Comparison of ENCODE assay signal across 8 cellular contexts in the genomic region with DNA sequence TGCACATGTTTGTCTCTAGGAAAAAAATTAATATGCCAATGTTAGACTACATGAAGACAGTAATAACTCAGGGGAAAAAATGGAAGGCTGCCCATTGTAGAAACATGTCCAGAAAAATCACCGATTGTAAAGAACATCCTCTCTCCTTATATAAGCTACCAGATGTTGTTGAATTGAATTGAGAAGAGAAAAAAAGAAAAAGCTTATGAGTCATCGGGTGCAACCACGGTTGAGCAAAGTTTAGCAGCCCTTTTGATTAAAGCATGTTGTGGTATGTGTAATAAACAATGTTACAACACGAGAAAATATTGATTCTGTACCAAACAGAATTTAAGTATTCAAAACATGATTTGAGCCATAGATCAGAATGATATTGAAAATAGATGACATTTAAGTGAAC.
DNase-seq lines count a peak whose midpoint lies in the region; ATAC-seq and TF ChIP-seq lines count a peak whose summit lies in the region.

No MANE protein-coding gene starts in this region.

- TF ChIP-seq POLR2A in gastroesophageal sphincter (IDR thresholded peaks at IDR 0.05), result no peak

- H3K4me3 Mint-ChIP-seq in activated CD4-positive, alpha-beta memory T cell treated with anti-CD3 and anti-CD28 coated beads for 36 hours, result peak overlapping the region; percentile 40

- intact Hi-C loops in activated CD4-positive, alpha-beta memory T cell treated with anti-CD3 and anti-CD28 coated beads for 36 hours (cut with micrococcal nuclease), result no loop called here

- WGBS in gastroesophageal sphincter (ENCODE audit: low coverage in 1 of 2), 2 donors, result 18 to 37% methylated on average over 4 of the region's 4 CpGs

- ATAC-seq in foreskin keratinocyte (peak; percentile 75), gastroesophageal sphincter (no peak)

- peaks cover 44% of the 10 kb centered on the region for H3K4me1 ChIP-seq in foreskin keratinocyte
- no peaks in the 10 kb centered on the region for H3K4me1 ChIP-seq in gastroesophageal sphincter

- no peaks in the 10 kb centered on the region for H3K9me3 ChIP-seq in gastroesophageal sphincter

- H3K36me3 ChIP-seq in GM06990 (ENCODE audit: control insufficient read depth, insufficient read depth, low read length) (no peaks in the 10 kb centered on the region), gastroesophageal sphincter (no peaks in the 10 kb centered on the region)

- no peaks in the 10 kb centered on the region for H3K27me3 ChIP-seq in GM06990 (replicated peaks; ENCODE audit: control insufficient read depth, insufficient read depth, low read length)
- no peaks in the 10 kb centered on the region for H3K27me3 ChIP-seq in foreskin keratinocyte
- no peaks in the 10 kb centered on the region for H3K27me3 ChIP-seq in gastroesophageal sphincter

- TF ChIP-seq CTCF in AG09309 (IDR thresholded peaks at IDR 0.05; ENCODE audit: control insufficient read depth, insufficient read depth, low read depth, low read length, missing control alignments) (no peak), GM06990 (IDR thresholded peaks at IDR 0.05; ENCODE audit: insufficient read depth, low read length, poor library complexity, severe bottlenecking) (no peak), foreskin keratinocyte (conservative IDR thresholded peaks at IDR 0.05) (no peak), gastroesophageal sphincter (IDR thresholded peaks at IDR 0.05) (no peak)

- no peak overlapping the region for H3K27ac Mint-ChIP-seq in activated CD4-positive, alpha-beta memory T cell treated with anti-CD3 and anti-CD28 coated beads for 36 hours

- no peaks in the 10 kb centered on the region for H3K36me3 Mint-ChIP-seq in activated CD4-positive, alpha-beta memory T cell treated with anti-CD3 and anti-CD28 coated beads for 36 hours

- H3K4me1 Mint-ChIP-seq in activated CD4-positive, alpha-beta memory T cell treated with anti-CD3 and anti-CD28 coated beads for 36 hours (ENCODE audit: low read depth), result peaks cover 36% of the 10 kb centered on the region

- no peaks in the 10 kb centered on the region for H3K9me3 Mint-ChIP-seq in activated CD4-positive, alpha-beta memory T cell treated with anti-CD3 and anti-CD28 coated beads for 36 hours

- POLR2A ChIA-PET in activated CD4-positive, alpha-beta memory T cell treated with anti-CD3 and anti-CD28 coated beads for 36 hours (lab: Charles Lee), result no interaction called here

- CTCF ChIA-PET in activated CD4-positive, alpha-beta memory T cell treated with anti-CD3 and anti-CD28 coated beads for 36 hours (lab: Charles Lee), result no interaction called here

- no peak overlapping the region for H3K4me3 ChIP-seq in AG09309 (ENCODE audit: control insufficient read depth, low read depth, low read length)
- H3K4me3 ChIP-seq in GM06990 (replicated peaks; ENCODE audit: low read depth, low read length), result no peak overlapping the region; the same call in 1 of the 2 replicates
- H3K4me3 ChIP-seq in gastroesophageal sphincter, result no peak overlapping the region

- H3K27ac ChIP-seq in foreskin keratinocyte, result peak overlapping the region; percentile 64
- no peak overlapping the region for H3K27ac ChIP-seq in gastroesophageal sphincter

- DNase-seq in AG09309 (ENCODE audit: low read depth) (peak; percentile 44), GM06990 (ENCODE audit: extremely low read depth, insufficient read length) (peak; percentile 24), foreskin keratinocyte (peak in 1 of 2 donors; percentile 81), kidney glomerular epithelial cell (lab: John Stamatoyannopoulos, UW) (no peak), cerebellar nuclear complex (lab: John Stamatoyannopoulos, UW) (no peak)
- DNase-seq in activated CD4-positive, alpha-beta memory T cell treated with anti-CD3 and anti-CD28 coated beads for 36 hours, result no peak
- DNase-seq in stimulated activated naive CD4-positive, alpha-beta T cell (lab: John Stamatoyannopoulos, UW), result no peak

- no peaks in the 10 kb centered on the region for H3K27me3 Mint-ChIP-seq in activated CD4-positive, alpha-beta memory T cell treated with anti-CD3 and anti-CD28 coated beads for 36 hours

- no peak for TF ChIP-seq EP300 in gastroesophageal sphincter (IDR thresholded peaks at IDR 0.05)

Comparison
In these comparisons a context has a peak if more than half of its experiments do, and no peak if none do; other contexts are left out.
1. DNase-seq: peak in AG09309 (single experiment) and GM06990 (single experiment); none in activated CD4-positive, alpha-beta memory T cell treated with anti-CD3 and anti-CD28 coated beads for 36 hours (single experiment), stimulated activated naive CD4-positive, alpha-beta T cell (0 of 6), kidney glomerular epithelial cell (single experiment) and cerebellar nuclear complex (0 of 2).